In the genomic region with DNA sequence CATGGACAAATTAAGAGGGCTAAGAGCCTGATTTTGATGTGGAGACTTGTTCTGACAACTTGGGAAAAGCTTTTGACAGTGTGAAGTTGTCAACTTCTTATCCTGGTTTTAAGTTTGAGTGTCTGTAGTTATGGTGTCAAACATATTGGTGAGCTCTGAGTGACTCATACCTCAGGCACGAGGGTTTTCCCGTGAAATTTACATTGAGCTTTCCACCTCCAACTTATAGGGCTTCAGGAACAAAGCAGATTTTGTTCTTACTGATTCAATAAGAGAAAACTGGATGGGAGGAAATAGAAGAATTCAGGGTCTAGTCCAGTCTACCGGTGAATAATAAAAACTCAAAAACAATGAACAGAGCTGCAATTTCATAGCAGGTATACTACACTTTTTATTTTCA, we compare ENCODE assay signal across 14 cellular contexts. TPM values are rescaled to one million over a fixed set of nuclear protein-coding genes. Genes with fewer than 3 reads are reported as not detected.
"Had no signal": no experiment of that assay in that cellular context is flagged by ENCODE, and none has a peak within 500 bp of the region (broad histone marks: within the 10 kb centered on the region; RNA-seq: fewer than 3 reads in every experiment).

No MANE protein-coding gene starts in this region.

RNA-seq across cellular contexts. Expression of gene PSG4, which starts 30.2 kb away (rescaled TPM):
- total RNA-seq: dorsolateral prefrontal cortex, left colon, left ventricle myocardium superior, lung, occipital lobe, progenitor cell of endocrine pancreas, right cardiac atrium, stomach, thoracic aorta, transverse colon had no signal

RNA-seq across cellular contexts. Expression of gene PSG9, which starts 33.6 kb away (rescaled TPM):
- total RNA-seq: dorsolateral prefrontal cortex, esophagus mucosa, gastroesophageal sphincter, kidney epithelial cell, left colon, left ventricle myocardium superior, lung, occipital lobe, progenitor cell of endocrine pancreas, right cardiac atrium, stomach, thoracic aorta, transverse colon, ureter had no signal

RNA-seq across cellular contexts. Expression of gene PSG5, which starts 49.4 kb away (rescaled TPM):
- total RNA-seq: esophagus mucosa, gastroesophageal sphincter, left colon, left ventricle myocardium superior, lung, occipital lobe, progenitor cell of endocrine pancreas, right cardiac atrium, stomach, thoracic aorta, transverse colon, ureter had no signal
